ENCODE assay signal across 27 cellular contexts in the genomic region with DNA sequence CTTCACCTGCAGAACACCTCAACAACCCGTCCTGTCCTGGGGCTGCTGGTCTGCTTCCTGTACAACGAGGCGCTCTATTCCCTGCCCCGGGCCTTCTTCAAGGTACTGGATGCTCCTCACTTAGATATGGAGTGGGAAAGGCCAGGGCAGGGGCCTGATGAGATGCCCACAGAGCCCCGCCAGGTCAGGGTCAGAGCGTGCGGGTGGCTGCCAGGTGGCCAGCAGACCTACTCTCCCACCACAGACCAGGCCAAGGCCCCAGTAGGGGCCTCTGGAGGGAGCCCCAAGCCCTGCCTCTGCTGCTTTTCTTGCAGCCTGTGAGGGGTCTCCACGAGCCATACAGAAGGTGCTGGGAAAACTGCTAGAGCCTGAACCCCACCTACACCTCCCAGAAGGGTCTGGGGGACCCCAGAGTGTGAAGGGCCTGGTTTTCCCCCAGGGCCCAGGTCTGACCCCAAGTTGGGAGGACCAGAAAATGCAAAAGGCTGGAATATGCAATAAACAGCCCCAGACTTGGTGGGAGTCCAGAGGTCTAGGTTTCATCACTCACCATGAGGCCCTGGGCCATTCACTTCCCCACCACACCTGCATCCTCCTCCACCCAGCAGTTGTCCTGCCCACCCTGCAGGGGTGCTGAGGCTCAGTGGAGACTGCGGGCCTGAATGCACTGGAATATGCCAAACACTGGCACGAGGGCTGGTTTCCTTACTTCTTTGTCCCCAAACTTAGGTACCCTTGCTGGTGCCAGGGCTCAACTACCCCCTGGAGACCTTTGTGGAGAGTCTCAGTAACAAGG. TPM values are rescaled to one million over a fixed set of nuclear protein-coding genes. Genes with fewer than 3 reads are reported as not detected.
"Had no signal": no experiment of that assay in that cellular context is flagged by ENCODE, and none has a peak within 500 bp of the region (broad histone marks: within the 10 kb centered on the region; RNA-seq: fewer than 3 reads in every experiment).

No MANE protein-coding gene starts in this region.

- H3K9me3 ChIP-seq: breast epithelium, Peyer's patch, SJSA1 had no signal

- DNase-seq: activated CD4-positive, alpha-beta T cell treated with anti-CD3 and anti-CD28 coated beads for 4 hours; activated CD4-positive, alpha-beta T cell treated with anti-CD3 and anti-CD28 coated beads, Interleukin-2, amount 50 U/mL, for 4 hours; activated CD8-positive, alpha-beta memory T cell treated with anti-CD3 and anti-CD28 coated beads, Interleukin-2, amount 50 U/mL, for 48 hours; activated CD8-positive, alpha-beta T cell treated with anti-CD3 and anti-CD28 coated beads, Interleukin-2, amount 10 ng/mL, durations not matched to agents 7 days and 5 days; activated effector memory CD4-positive, alpha-beta T cell treated with Interleukin-2 at 50 U/mL for 16 hours; activated naive CD4-positive, alpha-beta T cell; activated T-cell treated with anti-CD3 and anti-CD28 coated beads, Interleukin-2, amount 50 U/mL, for 1 hour; NCI-H1092; NCI-H1417; NCI-H1930; NCI-H2171 treated with DMSO at 0.1 percent for 48 hours; NCI-H226; NCI-H526 treated with DMSO at 0.1 percent for 48 hours; NK-92 treated with Interleukin-12 subunit alpha and Interleukin-12 subunit beta, amount 100 ng/mL, for 24 hours; OCI-M1; Peyer's patch; SHP77; SW 1271 had no signal

- H3K4me1 ChIP-seq: breast epithelium, Peyer's patch, SJSA1 had no signal

- ATAC-seq: activated CD4-positive, CD25-positive, alpha-beta regulatory T cell treated with anti-CD3 and anti-CD28 coated beads, Interleukin-2, amount 50 U/mL, for 24 hours; SK-N-SH treated with all-trans-retinoic acid at 6 μM for 48 hours had no signal

- H3K27ac ChIP-seq: breast epithelium, KMS-11, Peyer's patch, SJSA1 had no signal

- H3K36me3 ChIP-seq: breast epithelium had no signal

- H3K27me3 ChIP-seq: breast epithelium, Peyer's patch, SJSA1 had no signal

- H3K4me3 ChIP-seq: breast epithelium, Peyer's patch, SJSA1 had no signal

- H3K9ac ChIP-seq: KMS-11 had no signal

- H3K4me2 ChIP-seq: KMS-11 had no signal

RNA-seq across cellular contexts. Expression of a gene that starts 15.6 kb away (rescaled TPM):
- total RNA-seq: activated CD8-positive, alpha-beta T cell treated with anti-CD3 and anti-CD28 coated beads, Interleukin-2, amount 10 ng/mL, durations not matched to agents 7 days and 5 days; MCF 10A; NCI-H460; Peyer's patch; SJSA1; T-helper 1 cell treated with Interleukin-12 subunit alpha and Interleukin-12 subunit beta and Interleukin-4 antibody, amounts not matched to agents 30 ng/mL and 1 ng/mL, for 36 hours had no signal
- polyA plus RNA-seq: aorta had no signal
